Comparison of ENCODE assay signal across 8 cellular contexts in the genomic region with DNA sequence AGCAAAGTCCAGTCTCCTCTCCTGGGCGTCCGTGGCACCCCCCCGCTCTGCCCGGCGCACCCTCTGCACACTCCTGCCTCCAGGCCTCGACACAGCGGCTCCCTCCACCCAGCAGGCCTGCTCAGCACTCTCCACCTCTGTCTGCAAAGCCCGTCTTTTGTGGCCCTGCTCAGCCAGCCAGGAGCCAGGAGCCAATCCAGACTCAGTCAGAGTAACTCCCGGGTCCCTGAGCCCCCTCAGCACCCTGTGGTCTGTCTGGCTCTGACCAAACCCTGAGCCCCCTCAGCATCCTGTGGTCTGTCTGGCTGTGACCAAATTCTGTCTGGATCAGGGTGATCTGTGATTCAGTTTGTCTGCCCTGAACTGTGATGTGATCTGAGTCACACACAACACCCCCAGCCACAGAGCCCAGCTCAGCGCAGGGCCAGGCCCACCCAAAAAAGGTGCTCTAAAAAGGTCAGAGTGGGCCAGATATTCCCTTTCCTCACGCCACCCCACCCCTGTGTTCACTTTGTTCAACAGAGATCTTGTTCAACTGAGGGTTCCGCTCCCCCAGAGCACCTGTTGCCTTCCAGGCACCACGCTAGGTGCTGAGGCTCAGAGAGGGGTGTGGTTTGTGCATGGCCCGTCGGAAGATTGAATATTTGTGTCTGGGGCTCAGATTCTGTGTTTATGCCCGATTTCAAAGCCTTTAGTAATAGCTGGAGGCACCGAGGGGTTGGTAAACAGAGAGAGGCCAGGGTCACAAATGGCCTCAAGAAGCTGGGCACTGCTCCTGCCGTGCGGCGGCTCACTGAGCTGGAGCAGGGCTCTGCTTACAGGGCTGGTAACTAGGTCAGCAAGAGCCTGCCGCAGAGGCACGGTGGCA. TPM values are rescaled to one million over a fixed set of nuclear protein-coding genes. Genes with fewer than 3 reads are reported as not detected.
DNase-seq lines count a peak whose midpoint lies in the region; ATAC-seq and TF ChIP-seq lines count a peak whose summit lies in the region.

No MANE protein-coding gene starts in this region.

- no peaks in the 10 kb centered on the region for H3K36me3 ChIP-seq in psoas muscle (ENCODE audit: insufficient read depth in 1 of 2, low read depth in 1 of 2)

- H3K4me3 ChIP-seq in psoas muscle: no peak overlapping the region

- H3K9me3 ChIP-seq in psoas muscle: no peaks in the 10 kb centered on the region

- 61 to 70% (median 67%) methylated on average over 22 of the region's 22 CpGs for WGBS in psoas muscle, 3 donors

- H3K4me3 Mint-ChIP-seq in stimulated activated naive B cell treated with anti-CD40 and anti-IgM and Interleukin-4, amounts not matched to agents 10 μg/mL and 1 μg/mL and 100 μg/mL, for 72 hours: no peak overlapping the region

- peaks cover 23 to 42% of the 10 kb centered on the region in 2 donors for H3K4me1 Mint-ChIP-seq in stimulated activated naive B cell treated with anti-CD40 and anti-IgM and Interleukin-4, amounts not matched to agents 10 μg/mL and 1 μg/mL and 100 μg/mL, for 72 hours

- peak overlapping the region; percentile 47 for H3K27ac Mint-ChIP-seq in stimulated activated naive B cell treated with anti-CD40 and anti-IgM and Interleukin-4, amounts not matched to agents 10 μg/mL and 1 μg/mL and 100 μg/mL, for 72 hours

- H3K27me3 Mint-ChIP-seq in stimulated activated naive B cell treated with anti-CD40 and anti-IgM and Interleukin-4, amounts not matched to agents 10 μg/mL and 1 μg/mL and 100 μg/mL, for 72 hours: peaks cover 0 to 4% of the 10 kb centered on the region in 2 donors

- H3K27ac ChIP-seq in psoas muscle: no peak overlapping the region

- H3K4me1 ChIP-seq in psoas muscle: no peaks in the 10 kb centered on the region

- intact Hi-C loops in psoas muscle (cut with DNase I): no loop called here

- no peak for TF ChIP-seq CTCF in psoas muscle (IDR thresholded peaks at IDR 0.05)

- no peak for ATAC-seq in stimulated activated naive B cell treated with anti-CD40 and anti-IgM and Interleukin-4, amounts not matched to agents 10 μg/mL and 1 μg/mL and 100 μg/mL, for 72 hours (replicated peaks)
- ATAC-seq in psoas muscle: no peak

- DNase-seq in activated T-cell treated with anti-CD3 and anti-CD28 coated beads for 24 hours (ENCODE audit: low read depth): peak; percentile 29
- DNase-seq in activated T-cell treated with anti-CD3 and anti-CD28 coated beads for 4 hours: no peak
- peak; percentile 48 for DNase-seq in activated T-cell treated with anti-CD3 and anti-CD28 coated beads for 48 hours (ENCODE audit: low read depth)
- peak; percentile 68 for DNase-seq in iris pigment epithelial cell (ENCODE audit: low read depth)
- no peak for DNase-seq in stimulated activated naive B cell treated with anti-CD40 and anti-IgM and Interleukin-4, amounts not matched to agents 10 μg/mL and 1 μg/mL and 100 μg/mL, for 72 hours
- DNase-seq in NCI-H510A treated with DMSO at 0.1 percent for 48 hours (lab: John Stamatoyannopoulos, UW): no peak
- no peak for DNase-seq in foreskin melanocyte
- no peak for DNase-seq in psoas muscle

- H3K36me3 Mint-ChIP-seq in stimulated activated naive B cell treated with anti-CD40 and anti-IgM and Interleukin-4, amounts not matched to agents 10 μg/mL and 1 μg/mL and 100 μg/mL, for 72 hours: peaks cover 2 to 3% of the 10 kb centered on the region in 2 donors

- no peaks in the 10 kb centered on the region for H3K9me3 Mint-ChIP-seq in stimulated activated naive B cell treated with anti-CD40 and anti-IgM and Interleukin-4, amounts not matched to agents 10 μg/mL and 1 μg/mL and 100 μg/mL, for 72 hours

- H3K27me3 ChIP-seq in psoas muscle (ENCODE audit: insufficient read depth in 3 of 3, low read length in 2 of 3): no peaks in the 10 kb centered on the region

RNA-seq across cellular contexts. Expression of gene ITGAE, which starts 5.9 kb away (rescaled TPM):
- 10 to 100 TPM; 13.8 to 23.6 (median 17.4) TPM for total RNA-seq in psoas muscle
- polyA plus RNA-seq in psoas muscle: 10 to 100 TPM; 33.8 to 47.8 (median 35.5) TPM

RNA-seq across cellular contexts. Expression of gene NCBP3, which starts 50.9 kb away (rescaled TPM):
- total RNA-seq in psoas muscle: 10 to 100 TPM; 10.9 to 23.5 (median 17.7) TPM
- 10 to 100 TPM in 1 of 3 donors, 1 to 10 TPM in 2; 9.3 to 15.1 (median 9.9) TPM for polyA plus RNA-seq in psoas muscle

Comparison
In these comparisons a context has a peak if more than half of its experiments do, and no peak if none do; other contexts are left out.
1. DNase-seq: peak in activated T-cell treated with anti-CD3 and anti-CD28 coated beads for 24 hours (single experiment), activated T-cell treated with anti-CD3 and anti-CD28 coated beads for 48 hours (single experiment) and iris pigment epithelial cell (single experiment); none in activated T-cell treated with anti-CD3 and anti-CD28 coated beads for 4 hours (single experiment), stimulated activated naive B cell treated with anti-CD40 and anti-IgM and Interleukin-4, amounts not matched to agents 10 μg/mL and 1 μg/mL and 100 μg/mL, for 72 hours (single experiment), NCI-H510A treated with DMSO at 0.1 percent for 48 hours (single experiment), foreskin melanocyte (single experiment) and psoas muscle (0 of 2).